ENCODE assay signal across 1 cellular context in genomic region chr1:45679123-45679522, GRCh38.
TF ChIP-seq lines count a peak whose summit lies in the region.

No MANE protein-coding gene starts in this region.

TF ChIP-seq in HepG2, 621 proteins besides CTCF, POLR2A, EP300 and RAD21:
- TF ChIP-seq RFX5 (IDR thresholded peaks at IDR 0.05; ENCODE audit: low read depth, low read length) = no peak
- no peak for TF ChIP-seq AKNA (CRISPR knock-in tag; IDR thresholded peaks at IDR 0.05; ENCODE audit: borderline replicate concordance)
- no peak for TF ChIP-seq ZNF430 (CRISPR knock-in tag; IDR thresholded peaks at IDR 0.05)
- TF ChIP-seq ZNF770 (CRISPR knock-in tag; IDR thresholded peaks at IDR 0.05) = no peak
- TF ChIP-seq HIC2 (CRISPR knock-in tag; IDR thresholded peaks at IDR 0.05; ENCODE audit: low read depth) = 0 out of 2 replicates have a peak, but pooled peaks have one; percentile 18
- TF ChIP-seq ZNF33A (CRISPR knock-in tag; IDR thresholded peaks at IDR 0.05; ENCODE audit: borderline replicate concordance) = no peak
